26 cellular contexts compared by ENCODE assay signal in genomic region chr4:90852232-90852631, GRCh38.
A peak's percentile ranks its signal among the peaks of the same experiment; 100 is the strongest.
DNase-seq lines count a peak whose midpoint lies in the region; ATAC-seq, FAIRE-seq and TF ChIP-seq lines count a peak whose summit lies in the region.
"Had no signal": no experiment of that assay in that cellular context is flagged by ENCODE, and none has a peak within 500 bp of the region (broad histone marks: within the 10 kb centered on the region; RNA-seq: fewer than 3 reads in every experiment).

No MANE protein-coding gene starts in this region.

- H3K27me3 Mint-ChIP-seq in GM23338 (ENCODE audit: insufficient read depth, low read depth, poor library complexity): no peaks in the 10 kb centered on the region
- H3K27me3 Mint-ChIP-seq: activated CD4-positive, alpha-beta memory T cell treated with anti-CD3 and anti-CD28 coated beads for 36 hours; activated naive CD8-positive, alpha-beta T cell treated with anti-CD3 and anti-CD28 coated beads, Interleukin-2, amount 50 U/mL, for 24 hours; CD4-positive, alpha-beta T cell had no signal

- peaks cover 20% of the 10 kb centered on the region; the same call in 2 of the 3 replicates for H3K9me3 Mint-ChIP-seq in GM23338
- H3K9me3 Mint-ChIP-seq: activated CD4-positive, alpha-beta memory T cell treated with anti-CD3 and anti-CD28 coated beads for 36 hours had no signal

- TF ChIP-seq CTCF in GM23338 (conservative IDR thresholded peaks at IDR 0.05; ENCODE audit: low read depth in 2 of 2): no peak

- H3K4me3 ChIP-seq in GM23338: no peak overlapping the region
- H3K4me3 ChIP-seq: body of pancreas, GM12878, GM23248, mucosa of descending colon, right atrium auricular region, tibial nerve had no signal

- no peaks in the 10 kb centered on the region for H4K20me1 ChIP-seq in GM23338 (replicated peaks; ENCODE audit: insufficient read depth)

- TF ChIP-seq POLR2A in GM12891 (IDR thresholded peaks at IDR 0.05; ENCODE audit: low read depth, low read length): no peak

- H3F3A ChIP-seq in GM23338 (replicated peaks; ENCODE audit: low read depth): no peaks in the 10 kb centered on the region

- H3K27ac Mint-ChIP-seq in GM23338: no peak overlapping the region
- H3K27ac Mint-ChIP-seq: activated CD4-positive, alpha-beta memory T cell treated with anti-CD3 and anti-CD28 coated beads for 36 hours; activated naive CD8-positive, alpha-beta T cell treated with anti-CD3 and anti-CD28 coated beads, Interleukin-2, amount 50 U/mL, for 24 hours; CD4-positive, alpha-beta T cell had no signal

- no peaks in the 10 kb centered on the region for H3K9me2 ChIP-seq in GM23338 (ENCODE audit: insufficient read depth)

- peaks cover 10% of the 10 kb centered on the region; the same call in 2 of the 3 replicates for H3K4me1 Mint-ChIP-seq in GM23338
- H3K4me1 Mint-ChIP-seq: activated naive CD8-positive, alpha-beta T cell treated with anti-CD3 and anti-CD28 coated beads, Interleukin-2, amount 50 U/mL, for 24 hours had no signal

- H3K36me3 ChIP-seq in GM23338 (ENCODE audit: insufficient read depth): no peaks in the 10 kb centered on the region
- H3K36me3 ChIP-seq: neutrophil, right atrium auricular region, tibial nerve had no signal

- no peak overlapping the region for H3K4me2 ChIP-seq in GM23338

- ATAC-seq in GM23338 (peak; percentile 92), GM19351 (IDR thresholded peaks at IDR 0.05; ENCODE audit: unreplicated experiment) (no peak)
- ATAC-seq: activated naive CD8-positive, alpha-beta T cell treated with anti-CD3 and anti-CD28 coated beads, Interleukin-2, amount 50 U/mL, for 24 hours; body of pancreas; GM12878; mucosa of descending colon had no signal

- no peaks in the 10 kb centered on the region for H3K79me2 ChIP-seq in GM23338 (replicated peaks; ENCODE audit: insufficient read depth)

- DNase-seq in GM23338 (ENCODE audit: low spot score) (peak; percentile 16), islet precursor cell (peak; percentile 78), pons (ENCODE audit: low spot score) (peak; percentile 38), NCI-H1048 (lab: John Stamatoyannopoulos, UW) (no peak), GM12891 (ENCODE audit: insufficient read length, low spot score) (no peak)
- no peak for DNase-seq in activated effector memory CD4-positive, alpha-beta T cell treated with anti-CD3 and anti-CD28 coated beads, Interleukin-2, amount 50 U/mL, for 16 hours
- DNase-seq: activated CD4-positive, alpha-beta memory T cell treated with anti-CD3 and anti-CD28 coated beads for 36 hours; activated gamma-delta T cell; activated naive CD8-positive, alpha-beta T cell treated with anti-CD3 and anti-CD28 coated beads, Interleukin-2, amount 50 U/mL, for 24 hours; body of pancreas; CD4-positive, alpha-beta T cell; DMS53; GM23248; mucosa of descending colon; NCI-H1105; NCI-H524 treated with DMSO at 0.1 percent for 48 hours; stimulated activated CD4-positive, alpha-beta T cell treated with anti-CD3 and anti-CD28 coated beads, Interleukin-4, amount 100 ng/mL, for 24 hours; stimulated activated naive CD4-positive, alpha-beta T cell treated with Interleukin-2 at 50 U/mL for 16 hours; T1000 had no signal

- H3K27ac ChIP-seq in GM23338 (ENCODE audit: low read depth): no peak overlapping the region
- peak overlapping the region; percentile 50 for H3K27ac ChIP-seq in angular gyrus (ENCODE audit: low read depth, low read length)
- H3K27ac ChIP-seq: body of pancreas, GM23248, neutrophil, right atrium auricular region, RWPE1, tibial nerve had no signal

- H2AFZ ChIP-seq in GM23338: peak overlapping the region; percentile 56; the same call in 1 of the 2 replicates
- H2AFZ ChIP-seq: GM23248 had no signal

- no peaks in the 10 kb centered on the region for H3K27me3 ChIP-seq in GM23338 (ENCODE audit: insufficient read depth)
- H3K27me3 ChIP-seq: body of pancreas, neutrophil, right atrium auricular region, tibial nerve had no signal

- 0 out of 2 replicates have a peak, but pooled peaks cover 3% of the 10 kb centered on the region for H3K4me1 ChIP-seq in GM23338 (ENCODE audit: insufficient read depth)
- H3K4me1 ChIP-seq: body of pancreas, right atrium auricular region, tibial nerve had no signal

- H3K4me3 Mint-ChIP-seq in GM23338: no peak overlapping the region
- H3K4me3 Mint-ChIP-seq: activated CD4-positive, alpha-beta memory T cell treated with anti-CD3 and anti-CD28 coated beads for 36 hours; activated naive CD8-positive, alpha-beta T cell treated with anti-CD3 and anti-CD28 coated beads, Interleukin-2, amount 50 U/mL, for 24 hours; CD4-positive, alpha-beta T cell had no signal

- FAIRE-seq in GM12891 (lab: Jason Lieb, UNC): no peak
- FAIRE-seq: GM12878 had no signal

- H3K36me3 Mint-ChIP-seq in GM23338 (ENCODE audit: low read depth): peaks cover 15% of the 10 kb centered on the region; the same call in 2 of the 3 replicates
- H3K36me3 Mint-ChIP-seq: activated CD4-positive, alpha-beta memory T cell treated with anti-CD3 and anti-CD28 coated beads for 36 hours had no signal

TF ChIP-seq in GM23338, 12 proteins besides CTCF, POLR2A, EP300 and RAD21 (continues in another document):
- TF ChIP-seq EZH2 (IDR thresholded peaks at IDR 0.05; ENCODE audit: low read depth, unreplicated experiment): no peak

TF ChIP-seq in GM12891, 5 proteins besides CTCF, POLR2A, EP300 and RAD21:
- TF ChIP-seq POU2F2 (IDR thresholded peaks at IDR 0.05; ENCODE audit: low read depth, low read length): no peak
- TF ChIP-seq POLR2AphosphoS5 (IDR thresholded peaks at IDR 0.05; ENCODE audit: low read depth, low read length): no peak
- TF ChIP-seq PAX5 (IDR thresholded peaks at IDR 0.05; ENCODE audit: insufficient read depth, low read length, severe bottlenecking): no peak
- TF ChIP-seq SPI1 (IDR thresholded peaks at IDR 0.05; ENCODE audit: low read depth, low read length): no peak
- TF ChIP-seq TAF1 (IDR thresholded peaks at IDR 0.05; ENCODE audit: low read depth, low read length): no peak
TF ChIP-seq in GM12891: peak in this region for 0.

Comparison
In these comparisons a context has a peak if more than half of its experiments do, and no peak if none do; other contexts are left out.
1. DNase-seq: peak in GM23338 (single experiment), islet precursor cell (single experiment) and pons (single experiment); none in NCI-H1048 (single experiment), activated effector memory CD4-positive, alpha-beta T cell treated with anti-CD3 and anti-CD28 coated beads, Interleukin-2, amount 50 U/mL, for 16 hours (single experiment) and GM12891 (single experiment).